In genomic region chr1:147273409-147274307, GRCh38 we compare ENCODE assay signal across 8 cellular contexts. TPM values are rescaled to one million over a fixed set of nuclear protein-coding genes. Genes with fewer than 3 reads are reported as not detected.
A peak's percentile ranks its signal among the peaks of the same experiment; 100 is the strongest.
DNase-seq lines count a peak whose midpoint lies in the region; ATAC-seq and TF ChIP-seq lines count a peak whose summit lies in the region.

No MANE protein-coding gene starts in this region.

- peak; percentile 49 for ATAC-seq in activated B cell treated with CpG ODN at 0.5 μM for 24 hours (ENCODE audit: low read depth)
- ATAC-seq in GM21619 (IDR thresholded peaks at IDR 0.05; ENCODE audit: unreplicated experiment): no peak
- ATAC-seq in GM19467 (IDR thresholded peaks at IDR 0.05; ENCODE audit: unreplicated experiment): no peak

- no peaks in the 10 kb centered on the region for H3K4me1 ChIP-seq in CD4-positive, alpha-beta memory T cell (ENCODE audit: insufficient read depth, low read length)

- H3K36me3 ChIP-seq in CD4-positive, alpha-beta memory T cell (ENCODE audit: insufficient read depth, low read length): peaks cover 36% of the 10 kb centered on the region

- intact Hi-C loops in CD4-positive, alpha-beta memory T cell (cut with micrococcal nuclease): loop anchor here (1.0 kb wide), 1 partner anchor 619 kb away; no protein-coding TSS in a partner anchor
- intact Hi-C loops in activated B cell treated with CpG ODN at 0.5 μM for 24 hours (cut with micrococcal nuclease): loop anchor here (1.0 to 5.0 kb wide), 2 partner anchors 369 to 619 kb away; no protein-coding TSS in a partner anchor

- no peaks in the 10 kb centered on the region for H3K27me3 Mint-ChIP-seq in CD4-positive, alpha-beta memory T cell
- no peaks in the 10 kb centered on the region for H3K27me3 Mint-ChIP-seq in activated B cell treated with CpG ODN at 0.5 μM for 24 hours

- no peak overlapping the region for H3K4me3 Mint-ChIP-seq in CD4-positive, alpha-beta memory T cell
- H3K4me3 Mint-ChIP-seq in activated B cell treated with CpG ODN at 0.5 μM for 24 hours: no peak overlapping the region

- POLR2A ChIA-PET in CD4-positive, alpha-beta memory T cell (lab: Charles Lee; ENCODE audit: partially characterized antibody): no interaction called here
- POLR2A ChIA-PET in activated B cell treated with CpG ODN at 0.5 μM for 24 hours (lab: Charles Lee): interaction anchor here (1.3 kb wide), 1 partner anchor 189 kb away, joined by 4 read pairs; no protein-coding TSS in a partner anchor

- TF ChIP-seq CTCF in activated B cell treated with CpG ODN at 0.5 μM for 24 hours (IDR thresholded peaks at IDR 0.05): peak; percentile 21

- CTCF ChIA-PET in CD4-positive, alpha-beta memory T cell (lab: Charles Lee; ENCODE audit: partially characterized antibody): interaction anchor here (0.7 to 4.7 kb wide), 13 partner anchors 9 to 619 kb away, joined by 3 to 37 read pairs (median 5); no protein-coding TSS in a partner anchor
- CTCF ChIA-PET in activated B cell treated with CpG ODN at 0.5 μM for 24 hours (lab: Charles Lee): interaction anchor here (1.2 to 2.9 kb wide), 4 partner anchors 20 to 619 kb away, joined by 4 to 15 read pairs (median 8); no protein-coding TSS in a partner anchor

- H3K27ac ChIP-seq in CD4-positive, alpha-beta memory T cell (ENCODE audit: low read depth, low read length): no peak overlapping the region

- H3K27me3 ChIP-seq in CD4-positive, alpha-beta memory T cell (ENCODE audit: insufficient read depth, low read length): no peaks in the 10 kb centered on the region

- no peak overlapping the region for H3K27ac Mint-ChIP-seq in CD4-positive, alpha-beta memory T cell
- no peak overlapping the region for H3K27ac Mint-ChIP-seq in activated B cell treated with CpG ODN at 0.5 μM for 24 hours

- peak in 4 of 5 donors; percentile 36 to 45 (median 44) for DNase-seq in CD4-positive, alpha-beta memory T cell
- peak; percentile 23 for DNase-seq in GM19238 (ENCODE audit: insufficient read length, low spot score)
- peak; percentile 34 for DNase-seq in NCI-H2171 (lab: John Stamatoyannopoulos, UW)
- DNase-seq in activated B cell treated with CpG ODN at 0.5 μM for 24 hours: no peak
- DNase-seq in globus pallidus (ENCODE audit: low spot score): peak; percentile 50
- peak; percentile 71 for DNase-seq in pons (ENCODE audit: low spot score)

- no peaks in the 10 kb centered on the region for H3K9me3 Mint-ChIP-seq in CD4-positive, alpha-beta memory T cell
- H3K9me3 Mint-ChIP-seq in activated B cell treated with CpG ODN at 0.5 μM for 24 hours: no peaks in the 10 kb centered on the region

- no peak overlapping the region for H3K4me3 ChIP-seq in CD4-positive, alpha-beta memory T cell (ENCODE audit: low read length in 2 of 2)

- peaks cover 0 to 6% (median 4%) of the 10 kb centered on the region in 4 donors for H3K4me1 Mint-ChIP-seq in CD4-positive, alpha-beta memory T cell
- peaks cover 3% of the 10 kb centered on the region for H3K4me1 Mint-ChIP-seq in activated B cell treated with CpG ODN at 0.5 μM for 24 hours

- H3K9me3 ChIP-seq in CD4-positive, alpha-beta memory T cell (ENCODE audit: control insufficient read depth in 1 of 2, low read length in 2 of 2): no peaks in the 10 kb centered on the region

- H3K36me3 Mint-ChIP-seq in CD4-positive, alpha-beta memory T cell: peaks cover 54 to 74% of the 10 kb centered on the region in 2 donors
- peaks cover 75% of the 10 kb centered on the region for H3K36me3 Mint-ChIP-seq in activated B cell treated with CpG ODN at 0.5 μM for 24 hours (ENCODE audit: low read depth)

RNA-seq across cellular contexts. Expression of gene CHD1L, which starts 31.2 kb away (rescaled TPM):
- 10 to 100 TPM; 29.5 to 31.6 TPM for total RNA-seq in CD4-positive, alpha-beta memory T cell
- 10 to 100 TPM; 17.1 to 18.8 TPM for polyA plus RNA-seq in CD4-positive, alpha-beta memory T cell
- 47.3 and 55.7 TPM in 2 replicates for total RNA-seq in activated B cell treated with CpG ODN at 0.5 μM for 24 hours

RNA-seq across cellular contexts. Expression of gene FMO5, which starts 48.5 kb away (rescaled TPM):
- total RNA-seq in CD4-positive, alpha-beta memory T cell: 1 to 10 TPM; 1.0 to 1.5 TPM
- 1 to 10 TPM; 1.3 to 1.5 TPM for polyA plus RNA-seq in CD4-positive, alpha-beta memory T cell
- 1.5 and 1.8 TPM in 2 replicates for total RNA-seq in activated B cell treated with CpG ODN at 0.5 μM for 24 hours
